ENCODE assay signal across 19 cellular contexts in genomic region chr6:140437619-140438345, GRCh38.
DNase-seq lines count a peak whose midpoint lies in the region; ATAC-seq and TF ChIP-seq lines count a peak whose summit lies in the region.
"Had no signal": no experiment of that assay in that cellular context is flagged by ENCODE, and none has a peak within 500 bp of the region (broad histone marks: within the 10 kb centered on the region; RNA-seq: fewer than 3 reads in every experiment).

No MANE protein-coding gene starts in this region.

- no peak overlapping the region for H3K4me3 ChIP-seq in SU-DHL-6 (ENCODE audit: insufficient read depth, low read length, poor library complexity, severe bottlenecking)
- no peak overlapping the region for H3K4me3 ChIP-seq in skeletal muscle satellite cell (ENCODE audit: low read length)
- H3K4me3 ChIP-seq: stomach had no signal

- H3K27ac ChIP-seq in SU-DHL-6 (ENCODE audit: low read depth, low read length) = no peak overlapping the region
- H3K27ac ChIP-seq: stomach, WERI-Rb-1 had no signal

- ATAC-seq in left ventricle myocardium superior (peak; percentile 58), GM19035 (IDR thresholded peaks at IDR 0.05; ENCODE audit: unreplicated experiment) (no peak), HG03442 (IDR thresholded peaks at IDR 0.05; ENCODE audit: unreplicated experiment) (no peak)

- H3K4me1 ChIP-seq in skeletal muscle satellite cell (ENCODE audit: control insufficient read depth, insufficient read depth, low read length) = peaks cover 28% of the 10 kb centered on the region
- H3K4me1 ChIP-seq: stomach had no signal

- H3K36me3 ChIP-seq in SU-DHL-6 (ENCODE audit: low read length) = no peaks in the 10 kb centered on the region
- no peaks in the 10 kb centered on the region for H3K36me3 ChIP-seq in skeletal muscle satellite cell (ENCODE audit: insufficient read depth, low read length)
- H3K36me3 ChIP-seq: stomach, WERI-Rb-1 had no signal

- H3K9me2 ChIP-seq in SU-DHL-6 (replicated peaks; ENCODE audit: insufficient read depth, low read length) = no peaks in the 10 kb centered on the region

- H4K20me1 ChIP-seq in SU-DHL-6 (ENCODE audit: low read depth, low read length) = no peaks in the 10 kb centered on the region

- H2AFZ ChIP-seq in SU-DHL-6 (ENCODE audit: low read depth, low read length, severe bottlenecking) = peak overlapping the region; percentile 29

- H3K9ac ChIP-seq in SU-DHL-6 (ENCODE audit: low read length) (no peak overlapping the region), skeletal muscle satellite cell (ENCODE audit: low read depth, low read length) (peak overlapping the region; percentile 9)

- H3F3A ChIP-seq in SU-DHL-6 (ENCODE audit: insufficient read depth) = no peaks in the 10 kb centered on the region

- TF ChIP-seq CTCF in SU-DHL-6 (IDR thresholded peaks at IDR 0.05; ENCODE audit: insufficient read depth, low read length, poor library complexity, severe bottlenecking) = no peak

- no peak overlapping the region for H3K4me2 ChIP-seq in SU-DHL-6 (ENCODE audit: low read depth, low read length, poor library complexity, severe bottlenecking)
- H3K4me2 ChIP-seq in skeletal muscle satellite cell (ENCODE audit: low read length) = no peak overlapping the region

- no peaks in the 10 kb centered on the region for H3K27me3 ChIP-seq in SU-DHL-6 (ENCODE audit: low read length)
- no peaks in the 10 kb centered on the region for H3K27me3 ChIP-seq in skeletal muscle satellite cell (ENCODE audit: control insufficient read depth, insufficient read depth, low read length)
- H3K27me3 ChIP-seq: stomach had no signal

- H3K79me2 ChIP-seq in SU-DHL-6 (ENCODE audit: insufficient read depth, low read length) = no peaks in the 10 kb centered on the region

- H3K9me3 ChIP-seq in SU-DHL-6 (ENCODE audit: insufficient read depth, low read length) (peaks cover 15% of the 10 kb centered on the region; the same call in 1 of the 2 replicates), skeletal muscle satellite cell (replicated peaks; ENCODE audit: low read length) (peaks cover 7% of the 10 kb centered on the region)

- intact Hi-C loops in left ventricle myocardium superior (cut with micrococcal nuclease) = no loop called here

- peak; percentile 4 for DNase-seq in NCI-H82 (lab: John Stamatoyannopoulos, UW)
- DNase-seq in NCI-H82 treated with DMSO at 0.1 percent for 48 hours (lab: John Stamatoyannopoulos, UW; ENCODE audit: unreplicated experiment) = no peak
- no peak for DNase-seq in left ventricle myocardium superior
- DNase-seq in GM19240 (ENCODE audit: insufficient read length, low spot score) = no peak
- DNase-seq: 8988T; activated CD8-positive, alpha-beta memory T cell treated with anti-CD3 and anti-CD28 coated beads for 24 hours; CD4-positive, CD25-positive, alpha-beta regulatory T cell; cerebellar nuclear complex; endodermal cell; Karpas-422; NCI-H1436; NCI-H345; stimulated activated CD4-positive, alpha-beta T cell treated with anti-CD3 and anti-CD28 coated beads, Interleukin-15, amount 100 ng/mL, for 24 hours; stomach; WERI-Rb-1 had no signal
